Comparison of ENCODE assay signal across 8 cellular contexts in the genomic region with DNA sequence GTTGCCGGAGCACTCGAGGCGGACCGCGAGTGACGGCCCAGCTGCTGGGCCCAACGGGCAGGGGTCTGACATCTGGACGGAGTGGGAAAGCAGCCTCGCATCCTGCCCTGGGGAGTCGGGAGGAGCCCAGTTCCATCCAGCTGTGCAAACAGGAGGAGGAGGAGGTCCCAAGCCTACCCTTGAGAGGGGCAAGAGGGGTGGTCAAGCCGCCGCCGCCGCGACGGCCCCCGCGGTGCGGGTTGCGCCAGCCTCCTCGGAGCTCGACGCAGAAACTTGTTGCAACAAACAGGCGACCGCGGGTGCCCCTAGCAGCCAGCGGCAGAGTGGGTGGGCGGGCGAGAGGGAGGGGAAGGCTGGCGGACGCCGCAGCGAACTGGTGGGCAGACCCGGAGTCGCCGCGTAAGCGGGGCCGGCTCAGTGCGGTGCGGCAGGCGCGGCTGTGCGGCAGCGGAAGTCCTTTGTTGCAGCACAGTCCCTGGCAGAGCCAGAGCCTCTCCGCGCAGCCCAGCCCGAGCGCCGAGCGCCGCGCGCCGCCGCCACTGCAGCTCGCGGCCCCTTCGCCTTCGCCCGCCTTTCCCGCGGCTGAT. TPM values are rescaled to one million over a fixed set of nuclear protein-coding genes. Genes with fewer than 3 reads are reported as not detected.
A peak's percentile ranks its signal among the peaks of the same experiment; 100 is the strongest.
DNase-seq lines count a peak whose midpoint lies in the region; ATAC-seq and TF ChIP-seq lines count a peak whose summit lies in the region.

A gene with protein sequence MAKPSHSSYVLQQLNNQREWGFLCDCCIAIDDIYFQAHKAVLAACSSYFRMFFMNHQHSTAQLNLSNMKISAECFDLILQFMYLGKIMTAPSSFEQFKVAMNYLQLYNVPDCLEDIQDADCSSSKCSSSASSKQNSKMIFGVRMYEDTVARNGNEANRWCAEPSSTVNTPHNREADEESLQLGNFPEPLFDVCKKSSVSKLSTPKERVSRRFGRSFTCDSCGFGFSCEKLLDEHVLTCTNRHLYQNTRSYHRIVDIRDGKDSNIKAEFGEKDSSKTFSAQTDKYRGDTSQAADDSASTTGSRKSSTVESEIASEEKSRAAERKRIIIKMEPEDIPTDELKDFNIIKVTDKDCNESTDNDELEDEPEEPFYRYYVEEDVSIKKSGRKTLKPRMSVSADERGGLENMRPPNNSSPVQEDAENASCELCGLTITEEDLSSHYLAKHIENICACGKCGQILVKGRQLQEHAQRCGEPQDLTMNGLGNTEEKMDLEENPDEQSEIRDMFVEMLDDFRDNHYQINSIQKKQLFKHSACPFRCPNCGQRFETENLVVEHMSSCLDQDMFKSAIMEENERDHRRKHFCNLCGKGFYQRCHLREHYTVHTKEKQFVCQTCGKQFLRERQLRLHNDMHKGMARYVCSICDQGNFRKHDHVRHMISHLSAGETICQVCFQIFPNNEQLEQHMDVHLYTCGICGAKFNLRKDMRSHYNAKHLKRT (plus strand): TSS at position 461 of the 587 bp plus-strand sequence. CDS start 16,735 bp downstream, outside the sequence.

- peaks cover 10% of the 10 kb centered on the region for H3K36me3 Mint-ChIP-seq in T-cell

- TF ChIP-seq CTCF in HEK293 (tag by site-specific recombination; IDR thresholded peaks at IDR 0.05) (no peak), tibial nerve (IDR thresholded peaks at IDR 0.05) (peak in 1 of 5 experiments; percentile 3)

- no peaks in the 10 kb centered on the region for H3K27me3 ChIP-seq in adipocyte (replicated peaks; ENCODE audit: control insufficient read depth, insufficient read depth, low read length)
- no peaks in the 10 kb centered on the region for H3K27me3 ChIP-seq in tibial nerve

- DNase-seq in Daoy (ENCODE audit: low read depth) = peak; percentile 96
- DNase-seq in NCI-H1105 treated with DMSO at 0.1 percent for 48 hours (lab: John Stamatoyannopoulos, UW) = peak; percentile 75
- peak; percentile 72 to 92 (median 87) for DNase-seq in T-cell
- peak; percentile 93 for DNase-seq in adipocyte (ENCODE audit: low read depth)
- DNase-seq in cardiac septum (ENCODE audit: low spot score) = peak; percentile 92
- DNase-seq in pons (ENCODE audit: low spot score) = peak; percentile 56
- peak; percentile 54 to 58 for DNase-seq in tibial nerve (ENCODE audit: low spot score in 2 of 2)

- H3K4me3 ChIP-seq in HEK293 (ENCODE audit: low read depth, low read length) (peak within 1 kb of the TSS; percentile 62), adipocyte (ENCODE audit: low read length) (peak within 1 kb of the TSS; percentile 92), tibial nerve (peak within 1 kb of the TSS; percentile 64 to 99 (median 94))

- CTCF ChIA-PET in HEK293 (lab: Yijun Ruan, JAX) (interaction anchor here (0.6 to 1.2 kb wide), 3 partner anchors 25 to 201 kb away, joined by 3 read pairs; no protein-coding TSS in a partner anchor), T-cell (lab: Charles Lee) (interaction anchor here (0.6 to 0.7 kb wide), 3 partner anchors 9 to 265 kb away, joined by 3 to 4 read pairs (median 4); no protein-coding TSS in a partner anchor)

- H3K27ac ChIP-seq in HEK293 (ENCODE audit: extremely low read depth, low read depth, low read length) = peak within 1 kb of the TSS; percentile 99
- peak within 1 kb of the TSS; percentile 96 to 100 (median 100) for H3K27ac ChIP-seq in tibial nerve

- intact Hi-C loops in cardiac septum (cut with DNase I) = loop anchor here (5.0 kb wide), 1 partner anchor 62 kb away; no protein-coding TSS in a partner anchor

- H3K27ac Mint-ChIP-seq in T-cell = peak within 1 kb of the TSS; percentile 99

- H3K9me3 Mint-ChIP-seq in T-cell = no peaks in the 10 kb centered on the region

- H3K4me1 ChIP-seq in HEK293 (ENCODE audit: control insufficient read depth, insufficient read depth, low read length) (peaks cover 23% of the 10 kb centered on the region), adipocyte (ENCODE audit: control insufficient read depth, insufficient read depth, low read length) (peaks cover 64% of the 10 kb centered on the region), tibial nerve (peaks cover 0 to 72% (median 46%) of the 10 kb centered on the region in 4 donors)

- POLR2A ChIA-PET in HEK293 (lab: Yijun Ruan, JAX) = interaction anchor here (0.5 to 5.2 kb wide), 31 partner anchors 8 to 630 kb away, joined by 3 to 54 read pairs (median 4); a partner anchor contains a TSS
- POLR2A ChIA-PET in T-cell (lab: Charles Lee) = interaction anchor here (0.6 to 1.9 kb wide), 6 partner anchors 11 to 961 kb away, joined by 3 to 13 read pairs (median 6); no protein-coding TSS in a partner anchor

- H3K36me3 ChIP-seq in HEK293 (ENCODE audit: control insufficient read depth in 2 of 2, insufficient read depth in 1 of 2, low read length in 2 of 2) = no peaks in the 10 kb centered on the region; a peak in 1 of 3 replicates
- H3K36me3 ChIP-seq in adipocyte (ENCODE audit: control insufficient read depth, insufficient read depth, low read length, severe bottlenecking) = no peaks in the 10 kb centered on the region
- H3K36me3 ChIP-seq in tibial nerve = no peaks in the 10 kb centered on the region

- H3K9me3 ChIP-seq in HEK293 (ENCODE audit: control insufficient read depth, insufficient read depth, low read depth, low read length) (no peaks in the 10 kb centered on the region), adipocyte (ENCODE audit: control insufficient read depth, low read length) (no peaks in the 10 kb centered on the region), tibial nerve (no peaks in the 10 kb centered on the region)

- no peaks in the 10 kb centered on the region for H3K27me3 Mint-ChIP-seq in T-cell

- peak in 1 of 2 donors; percentile 67 for TF ChIP-seq EP300 in tibial nerve (IDR thresholded peaks at IDR 0.05)

- peak within 1 kb of the TSS; percentile 96 for H3K9ac ChIP-seq in adipocyte (ENCODE audit: low read length)

- peak within 1 kb of the TSS; percentile 91 to 95 (median 92) for H3K4me3 Mint-ChIP-seq in T-cell

- TF ChIP-seq POLR2A in tibial nerve (IDR thresholded peaks at IDR 0.05) = peak; percentile 58

- peaks cover 60 to 79% (median 72%) of the 10 kb centered on the region in 3 donors for H3K4me1 Mint-ChIP-seq in T-cell

- peak; percentile 47 to 63 (median 61) for ATAC-seq in T-cell (replicated peaks in 1 of 4)

- 0 to 1% methylated on average over 24 to 45 of the region's 63 CpGs for WGBS in tibial nerve, 2 donors

TF ChIP-seq in HEK293, 187 proteins besides CTCF, POLR2A, EP300 and RAD21 (continues in another document):
- peak; percentile 8; the same call in 1 of the 2 replicates for TF ChIP-seq FEZF1 (tag by site-specific recombination; IDR thresholded peaks at IDR 0.05)
- TF ChIP-seq ZNF521 (tag by site-specific recombination; IDR thresholded peaks at IDR 0.05) = no peak
- TF ChIP-seq ZSCAN23 (tag by site-specific recombination; IDR thresholded peaks at IDR 0.05) = 0 out of 2 replicates have a peak, but pooled peaks have one; percentile 50
- TF ChIP-seq, protein P1, sequence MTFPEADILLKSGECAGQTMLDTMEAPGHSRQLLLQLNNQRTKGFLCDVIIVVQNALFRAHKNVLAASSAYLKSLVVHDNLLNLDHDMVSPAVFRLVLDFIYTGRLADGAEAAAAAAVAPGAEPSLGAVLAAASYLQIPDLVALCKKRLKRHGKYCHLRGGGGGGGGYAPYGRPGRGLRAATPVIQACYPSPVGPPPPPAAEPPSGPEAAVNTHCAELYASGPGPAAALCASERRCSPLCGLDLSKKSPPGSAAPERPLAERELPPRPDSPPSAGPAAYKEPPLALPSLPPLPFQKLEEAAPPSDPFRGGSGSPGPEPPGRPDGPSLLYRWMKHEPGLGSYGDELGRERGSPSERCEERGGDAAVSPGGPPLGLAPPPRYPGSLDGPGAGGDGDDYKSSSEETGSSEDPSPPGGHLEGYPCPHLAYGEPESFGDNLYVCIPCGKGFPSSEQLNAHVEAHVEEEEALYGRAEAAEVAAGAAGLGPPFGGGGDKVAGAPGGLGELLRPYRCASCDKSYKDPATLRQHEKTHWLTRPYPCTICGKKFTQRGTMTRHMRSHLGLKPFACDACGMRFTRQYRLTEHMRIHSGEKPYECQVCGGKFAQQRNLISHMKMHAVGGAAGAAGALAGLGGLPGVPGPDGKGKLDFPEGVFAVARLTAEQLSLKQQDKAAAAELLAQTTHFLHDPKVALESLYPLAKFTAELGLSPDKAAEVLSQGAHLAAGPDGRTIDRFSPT (tag by site-specific recombination; IDR thresholded peaks at IDR 0.05) = peak; percentile 86
- peak; percentile 31; the same call in 1 of the 2 replicates for TF ChIP-seq ZNF121 (tag by site-specific recombination; IDR thresholded peaks at IDR 0.05)
- peak; percentile 16; the same call in 1 of the 2 replicates for TF ChIP-seq ZBTB8A (tag by site-specific recombination; IDR thresholded peaks at IDR 0.05)
- peak; percentile 70 for TF ChIP-seq BCL11B (tag by site-specific recombination; IDR thresholded peaks at IDR 0.05; ENCODE audit: low read depth)
- no peak for TF ChIP-seq ZNF292 (tag by site-specific recombination; IDR thresholded peaks at IDR 0.05; ENCODE audit: borderline replicate concordance, low read depth)
- TF ChIP-seq ZNF394 (tag by site-specific recombination; IDR thresholded peaks at IDR 0.05; ENCODE audit: borderline replicate concordance) = peak; percentile 55; the same call in 1 of the 2 replicates
- TF ChIP-seq, protein P2, sequence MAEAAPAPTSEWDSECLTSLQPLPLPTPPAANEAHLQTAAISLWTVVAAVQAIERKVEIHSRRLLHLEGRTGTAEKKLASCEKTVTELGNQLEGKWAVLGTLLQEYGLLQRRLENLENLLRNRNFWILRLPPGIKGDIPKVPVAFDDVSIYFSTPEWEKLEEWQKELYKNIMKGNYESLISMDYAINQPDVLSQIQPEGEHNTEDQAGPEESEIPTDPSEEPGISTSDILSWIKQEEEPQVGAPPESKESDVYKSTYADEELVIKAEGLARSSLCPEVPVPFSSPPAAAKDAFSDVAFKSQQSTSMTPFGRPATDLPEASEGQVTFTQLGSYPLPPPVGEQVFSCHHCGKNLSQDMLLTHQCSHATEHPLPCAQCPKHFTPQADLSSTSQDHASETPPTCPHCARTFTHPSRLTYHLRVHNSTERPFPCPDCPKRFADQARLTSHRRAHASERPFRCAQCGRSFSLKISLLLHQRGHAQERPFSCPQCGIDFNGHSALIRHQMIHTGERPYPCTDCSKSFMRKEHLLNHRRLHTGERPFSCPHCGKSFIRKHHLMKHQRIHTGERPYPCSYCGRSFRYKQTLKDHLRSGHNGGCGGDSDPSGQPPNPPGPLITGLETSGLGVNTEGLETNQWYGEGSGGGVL (tag by site-specific recombination; IDR thresholded peaks at IDR 0.05) = no peak; the same call in 1 of the 2 replicates
- TF ChIP-seq MEIS1 (CRISPR knock-in tag; IDR thresholded peaks at IDR 0.05; ENCODE audit: borderline replicate concordance) = no peak
- TF ChIP-seq BCL11A (tag by site-specific recombination; IDR thresholded peaks at IDR 0.05; ENCODE audit: low read depth) = peak; percentile 30; the same call in 1 of the 2 replicates

RNA-seq across cellular contexts. Expression of the gene that starts here (rescaled TPM):
- 31.3 and 47.0 TPM in 2 replicates for total RNA-seq in Daoy (2014; rRNA removed; shearing (Covaris generic))
- total RNA-seq in T-cell (100 to 1,000 TPM in 2 of 5 donors, 10 to 100 TPM in 3; 69.2 to 130 (median 72.4) TPM), cardiac septum (25.4 TPM), tibial nerve (10 to 100 TPM; 46.5 to 66.9 (median 55.9) TPM)

Comparison
In these comparisons a context has a peak if more than half of its experiments do, and no peak if none do; other contexts are left out.
1. Peak in every context shown above with its lines: DNase-seq, ATAC-seq, H3K4me3 ChIP-seq and H3K27ac ChIP-seq.